ENCODE assay signal across 25 cellular contexts in genomic region chr2:172823451-172823850, GRCh38.
DNase-seq lines count a peak whose midpoint lies in the region; ATAC-seq, FAIRE-seq and TF ChIP-seq lines count a peak whose summit lies in the region.
"Had no signal": no experiment of that assay in that cellular context is flagged by ENCODE, and none has a peak within 500 bp of the region (broad histone marks: within the 10 kb centered on the region; RNA-seq: fewer than 3 reads in every experiment).

No MANE protein-coding gene starts in this region.

- TF ChIP-seq EP300 in K562 (IDR thresholded peaks at IDR 0.05; ENCODE audit: low read length) = no peak

- intact Hi-C loops in K562 (cut with micrococcal nuclease) = no loop called here

- BruUV-seq in K562 (replicated peaks; lab: Mats Ljungman, UMichigan) = no TSS peak

- 0% methylated on average over 5 of the region's 5 CpGs for WGBS in K562 (ENCODE audit: insufficient coverage, low coverage, missing lambda C conversion rate)

- no peak for TF ChIP-seq RAD21 in K562 (CRISPR knock-in tag; conservative IDR thresholded peaks at IDR 0.05 in 1 of 2, IDR thresholded peaks at IDR 0.05 in 1 of 2)

- DNase-seq in MV-4-11 (lab: John Stamatoyannopoulos, UW) (peak; percentile 32), K562 (ENCODE audit: extremely low read depth in 1 of 4, low spot score in 3 of 4) (no peak), kidney tubule cell (ENCODE audit: low spot score) (peak; percentile 2), NCI-H1694 (lab: John Stamatoyannopoulos, UW) (no peak), NCI-H1930 (lab: John Stamatoyannopoulos, UW) (no peak), NCI-H748 treated with DMSO at 0.1 percent for 48 hours (lab: John Stamatoyannopoulos, UW) (no peak)
- DNase-seq in stimulated activated effector memory CD8-positive, alpha-beta T cell treated with anti-CD3 and anti-CD28 coated beads, Interleukin-12 subunit alpha, Interleukin-12 subunit beta, amount 100 ng/mL, for 72 hours (ENCODE audit: low spot score in 2 of 2) = no peak
- DNase-seq: activated CD4-positive, CD25-positive, alpha-beta regulatory T cell treated with anti-CD3 and anti-CD28 coated beads, Interleukin-2, amount 50 U/mL, for 72 hours; activated CD8-positive, alpha-beta T cell treated with anti-CD3 and anti-CD28 coated beads, Interleukin-2, amount 10 ng/mL, durations not matched to agents 7 days and 5 days; activated T-cell treated with anti-CD3 and anti-CD28 coated beads for 4 hours; anterior cingulate cortex; C1 segment of cervical spinal cord; Calu3; DND-41; endodermal cell; GM23248; NCI-H1417 treated with DMSO at 0.1 percent for 48 hours; NCI-H345; thyroid gland had no signal

- CTCF ChIA-PET in K562 (lab: Yijun Ruan, JAX; ENCODE audit: low intra/inter-chr PET ratio) = no interaction called here

- no peak for TF ChIP-seq CTCF in K562 (IDR thresholded peaks at IDR 0.05 in 2 of 3, conservative IDR thresholded peaks at IDR 0.05 in 1 of 3; ENCODE audit: insufficient read depth in 2 of 3, low read depth in 1 of 3, low read length in 3 of 3)

- no peaks in the 10 kb centered on the region for H3K4me1 Mint-ChIP-seq in stimulated activated effector memory CD8-positive, alpha-beta T cell treated with anti-CD3 and anti-CD28 coated beads, Interleukin-12 subunit alpha, Interleukin-12 subunit beta, amount 100 ng/mL, for 72 hours
- H3K4me1 Mint-ChIP-seq: endodermal cell, memory B cell had no signal

- H3K4me1 ChIP-seq in K562 (replicated peaks in 1 of 2; ENCODE audit: control insufficient read depth in 2 of 2, insufficient read depth in 2 of 2, low read length in 2 of 2) = no peaks in the 10 kb centered on the region
- H3K4me1 ChIP-seq: thyroid gland had no signal

- no peak overlapping the region for H3K27ac Mint-ChIP-seq in stimulated activated effector memory CD8-positive, alpha-beta T cell treated with anti-CD3 and anti-CD28 coated beads, Interleukin-12 subunit alpha, Interleukin-12 subunit beta, amount 100 ng/mL, for 72 hours
- H3K27ac Mint-ChIP-seq: activated CD8-positive, alpha-beta T cell treated with anti-CD3 and anti-CD28 coated beads, Interleukin-2, amount 10 ng/mL, durations not matched to agents 7 days and 5 days; activated naive CD8-positive, alpha-beta T cell; endodermal cell; memory B cell; stimulated activated naive CD8-positive, alpha-beta T cell treated with anti-CD3 and anti-CD28 coated beads, Interleukin-15, Interleukin-2, amounts not matched to agents 100 ng/mL and 50 ng/mL, for 24 hours; T-helper 1 cell treated with Interleukin-12 subunit alpha and Interleukin-12 subunit beta and Interleukin-4 antibody, amounts not matched to agents 30 μg/mL and 1 μg/mL, for 36 hours had no signal

- FAIRE-seq in K562 (lab: Jason Lieb, UNC) = peak; percentile 35
- FAIRE-seq: GM12878 had no signal

- no peak overlapping the region for H3K4me2 ChIP-seq in K562 (ENCODE audit: insufficient read depth, low read length)
- H3K4me2 ChIP-seq: KMS-11 had no signal

- H3K9ac ChIP-seq in K562 (ENCODE audit: insufficient read depth in 1 of 2, low read depth in 2 of 2, low read length in 2 of 2) = no peak overlapping the region
- H3K9ac ChIP-seq: GM23248, KMS-11 had no signal

- no peaks in the 10 kb centered on the region for H3K36me3 ChIP-seq in K562 (ENCODE audit: control insufficient read depth, insufficient read depth, low read length)
- H3K36me3 ChIP-seq: thyroid gland had no signal

- peaks cover 2 to 15% of the 10 kb centered on the region in 2 experiments; a peak in 3 of 5 replicates for H3K27me3 ChIP-seq in K562 (ENCODE audit: control insufficient read depth in 2 of 2, insufficient read depth in 2 of 2, low read length in 2 of 2)
- H3K27me3 ChIP-seq: thyroid gland had no signal

- ATAC-seq in K562 = no peak
- ATAC-seq in stimulated activated effector memory CD8-positive, alpha-beta T cell treated with anti-CD3 and anti-CD28 coated beads, Interleukin-12 subunit alpha, Interleukin-12 subunit beta, amount 100 ng/mL, for 72 hours = peak; percentile 21
- ATAC-seq: activated CD8-positive, alpha-beta T cell treated with anti-CD3 and anti-CD28 coated beads, Interleukin-2, amount 10 ng/mL, durations not matched to agents 7 days and 5 days; GM12878 had no signal

- H3K79me2 ChIP-seq in K562 (ENCODE audit: control insufficient read depth, insufficient read depth, low read length) = no peaks in the 10 kb centered on the region

- H3K4me3 ChIP-seq in K562 = no peak overlapping the region
- H3K4me3 ChIP-seq: GM12878, GM23248 had no signal

- H3K27ac ChIP-seq in K562 (ENCODE audit: extremely low read depth, low read depth, low read length) = no peak overlapping the region
- H3K27ac ChIP-seq: GM23248, KMS-11 had no signal

- no peaks in the 10 kb centered on the region for H4K20me1 ChIP-seq in K562 (replicated peaks; ENCODE audit: control insufficient read depth, insufficient read depth, low read length)

- no peak overlapping the region for H2AFZ ChIP-seq in K562 (ENCODE audit: low read depth, low read length)
- H2AFZ ChIP-seq: GM23248 had no signal

- TF ChIP-seq POLR2A in K562 (conservative IDR thresholded peaks at IDR 0.05) = no peak

- H3K9me3 Mint-ChIP-seq in stimulated activated effector memory CD8-positive, alpha-beta T cell treated with anti-CD3 and anti-CD28 coated beads, Interleukin-12 subunit alpha, Interleukin-12 subunit beta, amount 100 ng/mL, for 72 hours = no peaks in the 10 kb centered on the region
- H3K9me3 Mint-ChIP-seq: endodermal cell; memory B cell; stimulated activated naive CD8-positive, alpha-beta T cell treated with anti-CD3 and anti-CD28 coated beads, Interleukin-15, Interleukin-2, amounts not matched to agents 100 ng/mL and 50 ng/mL, for 24 hours; T-helper 1 cell treated with Interleukin-12 subunit alpha and Interleukin-12 subunit beta and Interleukin-4 antibody, amounts not matched to agents 30 μg/mL and 1 μg/mL, for 36 hours had no signal

- in situ Hi-C loops in K562 (cut with MboI) = no loop called here

- H3K9me1 ChIP-seq in K562 (ENCODE audit: control insufficient read depth, insufficient read depth, low read length) = no peaks in the 10 kb centered on the region

- no peak overlapping the region for H3K4me3 Mint-ChIP-seq in stimulated activated effector memory CD8-positive, alpha-beta T cell treated with anti-CD3 and anti-CD28 coated beads, Interleukin-12 subunit alpha, Interleukin-12 subunit beta, amount 100 ng/mL, for 72 hours
- H3K4me3 Mint-ChIP-seq: activated CD8-positive, alpha-beta T cell treated with anti-CD3 and anti-CD28 coated beads, Interleukin-2, amount 10 ng/mL, durations not matched to agents 7 days and 5 days; activated naive CD8-positive, alpha-beta T cell; endodermal cell; memory B cell; stimulated activated naive CD8-positive, alpha-beta T cell treated with anti-CD3 and anti-CD28 coated beads, Interleukin-15, Interleukin-2, amounts not matched to agents 100 ng/mL and 50 ng/mL, for 24 hours; T-helper 1 cell treated with Interleukin-12 subunit alpha and Interleukin-12 subunit beta and Interleukin-4 antibody, amounts not matched to agents 30 μg/mL and 1 μg/mL, for 36 hours had no signal

- H3K9me3 ChIP-seq in K562 (replicated peaks; ENCODE audit: control insufficient read depth, insufficient read depth, low read depth, low read length) = no peaks in the 10 kb centered on the region
- H3K9me3 ChIP-seq: thyroid gland had no signal

- H3K36me3 Mint-ChIP-seq in stimulated activated effector memory CD8-positive, alpha-beta T cell treated with anti-CD3 and anti-CD28 coated beads, Interleukin-12 subunit alpha, Interleukin-12 subunit beta, amount 100 ng/mL, for 72 hours = no peaks in the 10 kb centered on the region
- H3K36me3 Mint-ChIP-seq: activated naive CD8-positive, alpha-beta T cell; memory B cell had no signal

- POLR2A ChIA-PET in K562 (lab: Yijun Ruan, JAX) = interaction anchor here (0.6 kb wide), 1 partner anchor 10 kb away, joined by 4 read pairs; no protein-coding TSS in a partner anchor

TF ChIP-seq in K562, 482 proteins besides CTCF, POLR2A, EP300 and RAD21:
- TF ChIP-seq NEUROD1 (IDR thresholded peaks at IDR 0.05; ENCODE audit: borderline replicate concordance, low read depth, low read length, partially characterized antibody) = no peak
- no peak for TF ChIP-seq CGGBP1 (CRISPR knock-in tag; IDR thresholded peaks at IDR 0.05)
- TF ChIP-seq NELFE (IDR thresholded peaks at IDR 0.05; ENCODE audit: insufficient read depth, insufficient read length) = no peak
- TF ChIP-seq CREB1 (IDR thresholded peaks at IDR 0.05) = no peak
- no peak for TF ChIP-seq CREB1 (CRISPR knock-in tag; IDR thresholded peaks at IDR 0.05)
- TF ChIP-seq NFYB (IDR thresholded peaks at IDR 0.05; ENCODE audit: extremely low read depth, insufficient read length) = no peak
TF ChIP-seq in K562: peak in this region for 0.

Comparison
In these comparisons a context has a peak if more than half of its experiments do, and no peak if none do; other contexts are left out.
1. DNase-seq: peak in MV-4-11 (single experiment) and kidney tubule cell (single experiment); none in K562 (0 of 4), stimulated activated effector memory CD8-positive, alpha-beta T cell treated with anti-CD3 and anti-CD28 coated beads, Interleukin-12 subunit alpha, Interleukin-12 subunit beta, amount 100 ng/mL, for 72 hours (0 of 2), NCI-H1694 (single experiment), NCI-H1930 (0 of 2) and NCI-H748 treated with DMSO at 0.1 percent for 48 hours (single experiment).